Comparison of ENCODE assay signal across 8 cellular contexts in the genomic region with DNA sequence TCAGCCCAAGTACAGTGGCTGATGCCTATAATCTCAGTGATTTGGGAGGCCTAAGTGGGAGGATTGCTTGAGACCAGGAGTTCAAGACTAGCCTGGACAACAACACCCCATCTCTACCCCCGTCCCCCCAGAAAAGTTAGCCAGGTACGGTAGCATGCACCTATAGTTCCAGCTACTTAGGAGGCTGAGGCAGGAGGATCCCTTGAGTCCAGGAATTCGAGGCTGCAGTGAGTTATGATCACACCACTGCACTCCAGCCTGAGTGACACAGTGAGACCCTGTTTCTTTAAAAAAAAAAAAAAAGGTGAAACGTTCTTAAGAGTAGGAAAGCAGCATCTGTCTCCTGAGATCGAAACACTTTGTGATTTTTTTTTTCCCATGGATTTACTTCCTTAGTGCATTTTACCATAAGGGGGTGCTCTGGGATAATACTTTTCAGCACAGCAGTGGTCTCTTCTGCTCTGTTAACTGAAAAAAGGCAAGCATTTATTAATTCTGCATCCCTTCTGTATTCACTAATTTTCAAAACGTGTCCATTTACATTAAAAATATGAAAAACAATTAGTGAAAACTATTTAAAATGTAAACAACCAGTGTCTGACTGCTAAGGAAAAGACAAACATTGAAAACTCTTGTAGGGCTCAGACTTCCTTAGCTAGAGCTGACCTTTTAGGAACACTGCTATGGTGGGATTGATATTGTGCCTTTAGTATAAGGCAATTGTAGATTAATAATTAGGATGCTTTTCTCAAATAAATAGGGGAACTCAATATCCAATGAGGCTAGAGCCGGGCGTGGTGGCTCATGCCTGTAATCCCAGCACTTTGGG. TPM values are rescaled to one million over a fixed set of nuclear protein-coding genes. Genes with fewer than 3 reads are reported as not detected.
DNase-seq lines count a peak whose midpoint lies in the region; ATAC-seq, FAIRE-seq and TF ChIP-seq lines count a peak whose summit lies in the region.

No MANE protein-coding gene starts in this region.

- no peaks in the 10 kb centered on the region for H3K36me3 ChIP-seq in GM23338 (ENCODE audit: insufficient read depth)
- H3K36me3 ChIP-seq in pancreas = no peaks in the 10 kb centered on the region

- TF ChIP-seq CTCF in GM23338 (conservative IDR thresholded peaks at IDR 0.05; ENCODE audit: low read depth in 2 of 2) (peak; percentile 69), epithelial cell of esophagus (IDR thresholded peaks at IDR 0.05; ENCODE audit: insufficient read depth, low read depth, low read length, missing control alignments) (peak; percentile 44), pancreas (IDR thresholded peaks at IDR 0.05) (peak in 2 of 4 donors; percentile 20 to 33)

- H3K4me3 Mint-ChIP-seq in GM23338 = no peak overlapping the region
- no peak overlapping the region for H3K4me3 Mint-ChIP-seq in activated T-helper 17 cell treated with anti-CD3 and anti-CD28 coated beads, Interleukin-2, amount 50 U/mL, for 72 hours

- no peaks in the 10 kb centered on the region for H3F3A ChIP-seq in GM23338 (replicated peaks; ENCODE audit: low read depth)

- peaks cover 13% of the 10 kb centered on the region for H3K4me1 Mint-ChIP-seq in GM23338
- no peaks in the 10 kb centered on the region for H3K4me1 Mint-ChIP-seq in activated T-helper 17 cell treated with anti-CD3 and anti-CD28 coated beads, Interleukin-2, amount 50 U/mL, for 72 hours

- H3K4me3 ChIP-seq in GM23338 (no peak overlapping the region), epithelial cell of esophagus (ENCODE audit: low read length) (no peak overlapping the region), pancreas (no peak overlapping the region)

- DNase-seq in GM23338 (ENCODE audit: low spot score) = peak; percentile 72
- DNase-seq in NCI-H446 treated with DMSO at 0.1 percent for 48 hours (lab: John Stamatoyannopoulos, UW) = peak; percentile 25
- DNase-seq in epithelial cell of esophagus (ENCODE audit: low read depth) = peak; percentile 44
- no peak for DNase-seq in pancreas

- H3K36me3 Mint-ChIP-seq in GM23338 (ENCODE audit: low read depth) = peaks cover 3% of the 10 kb centered on the region; the same call in 1 of the 3 replicates
- H3K36me3 Mint-ChIP-seq in activated T-helper 17 cell treated with anti-CD3 and anti-CD28 coated beads, Interleukin-2, amount 50 U/mL, for 72 hours (ENCODE audit: low read depth) = no peaks in the 10 kb centered on the region

- H3K27me3 Mint-ChIP-seq in GM23338 (ENCODE audit: insufficient read depth, low read depth, poor library complexity) = no peaks in the 10 kb centered on the region
- H3K27me3 Mint-ChIP-seq in activated T-helper 17 cell treated with anti-CD3 and anti-CD28 coated beads, Interleukin-2, amount 50 U/mL, for 72 hours = peaks cover 20% of the 10 kb centered on the region

- H3K9me2 ChIP-seq in GM23338 (ENCODE audit: insufficient read depth) = no peaks in the 10 kb centered on the region

- H3K4me1 ChIP-seq in GM23338 (ENCODE audit: insufficient read depth) (no peaks in the 10 kb centered on the region), pancreas (no peaks in the 10 kb centered on the region)

- H4K20me1 ChIP-seq in GM23338 (replicated peaks; ENCODE audit: insufficient read depth) = no peaks in the 10 kb centered on the region

- H3K27ac ChIP-seq in GM23338 (ENCODE audit: low read depth) (no peak overlapping the region), pancreas (no peak overlapping the region)

- H3K79me2 ChIP-seq in GM23338 (replicated peaks; ENCODE audit: insufficient read depth) = peaks cover 5% of the 10 kb centered on the region; the same call in 1 of the 2 replicates

- H3K27me3 ChIP-seq in GM23338 (ENCODE audit: insufficient read depth) = no peaks in the 10 kb centered on the region
- no peaks in the 10 kb centered on the region for H3K27me3 ChIP-seq in pancreas

- no peak overlapping the region for H3K27ac Mint-ChIP-seq in GM23338
- no peak overlapping the region for H3K27ac Mint-ChIP-seq in activated T-helper 17 cell treated with anti-CD3 and anti-CD28 coated beads, Interleukin-2, amount 50 U/mL, for 72 hours

- no peak overlapping the region for H2AFZ ChIP-seq in GM23338

- no peaks in the 10 kb centered on the region for H3K9me3 ChIP-seq in pancreas

- H3K9me3 Mint-ChIP-seq in GM23338 = no peaks in the 10 kb centered on the region
- no peaks in the 10 kb centered on the region for H3K9me3 Mint-ChIP-seq in activated T-helper 17 cell treated with anti-CD3 and anti-CD28 coated beads, Interleukin-2, amount 50 U/mL, for 72 hours

- intact Hi-C loops in pancreas (cut with DNase I) = no loop called here

- H3K4me2 ChIP-seq in GM23338 = no peak overlapping the region

- FAIRE-seq in pancreas (lab: Jason Lieb, UNC) = no peak

- WGBS in pancreas, 2 donors = 42 to 44% methylated on average over 8 of the region's 8 CpGs

- ATAC-seq in GM23338 (peak; percentile 61), pancreas (peak; percentile 74 to 92 (median 87)), GM21360 (IDR thresholded peaks at IDR 0.05; ENCODE audit: unreplicated experiment) (no peak), HG03442 (IDR thresholded peaks at IDR 0.05; ENCODE audit: unreplicated experiment) (no peak), HG03520 (IDR thresholded peaks at IDR 0.05; ENCODE audit: unreplicated experiment) (no peak)
- no peak for ATAC-seq in activated T-helper 17 cell treated with anti-CD3 and anti-CD28 coated beads, Interleukin-2, amount 50 U/mL, for 72 hours (replicated peaks)

TF ChIP-seq in GM23338, 12 proteins besides CTCF, POLR2A, EP300 and RAD21:
- TF ChIP-seq, protein P1, sequence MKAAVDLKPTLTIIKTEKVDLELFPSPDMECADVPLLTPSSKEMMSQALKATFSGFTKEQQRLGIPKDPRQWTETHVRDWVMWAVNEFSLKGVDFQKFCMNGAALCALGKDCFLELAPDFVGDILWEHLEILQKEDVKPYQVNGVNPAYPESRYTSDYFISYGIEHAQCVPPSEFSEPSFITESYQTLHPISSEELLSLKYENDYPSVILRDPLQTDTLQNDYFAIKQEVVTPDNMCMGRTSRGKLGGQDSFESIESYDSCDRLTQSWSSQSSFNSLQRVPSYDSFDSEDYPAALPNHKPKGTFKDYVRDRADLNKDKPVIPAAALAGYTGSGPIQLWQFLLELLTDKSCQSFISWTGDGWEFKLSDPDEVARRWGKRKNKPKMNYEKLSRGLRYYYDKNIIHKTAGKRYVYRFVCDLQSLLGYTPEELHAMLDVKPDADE (IDR thresholded peaks at IDR 0.05) = no peak
- TF ChIP-seq CREB1 (CRISPR knock-in tag; IDR thresholded peaks at IDR 0.05; ENCODE audit: low read depth) (no peak), ZNF331 (CRISPR knock-in tag; IDR thresholded peaks at IDR 0.05; ENCODE audit: low read depth) (no peak)

RNA-seq across cellular contexts. Expression of a gene that starts 31.2 kb away (rescaled TPM):
- 243 and 248 TPM in 2 replicates for total RNA-seq in GM23338 (2014; rRNA removed; shearing (Covaris generic))
- polyA plus RNA-seq in GM23338 (2016; fragmentation: Nextera tagmentation; extraction: Ambion mirVana) = 193 and 235 TPM in 2 replicates
- 1 to 10 TPM; 2.1 to 4.3 (median 2.4) TPM for total RNA-seq in pancreas
- 1 to 10 TPM; 2.2 to 2.4 TPM for polyA plus RNA-seq in pancreas
- total RNA-seq in activated T-helper 17 cell treated with anti-CD3 and anti-CD28 coated beads, Interleukin-2, amount 50 U/mL, for 72 hours = under 1 TPM; 0.82 to 0.93 TPM

Comparison
In these comparisons a context has a peak if more than half of its experiments do, and no peak if none do; other contexts are left out.
1. ATAC-seq: peak in GM23338 (single experiment) and pancreas (4 of 4); none in GM21360 (single experiment), HG03442 (single experiment), activated T-helper 17 cell treated with anti-CD3 and anti-CD28 coated beads, Interleukin-2, amount 50 U/mL, for 72 hours (single experiment) and HG03520 (single experiment).
2. DNase-seq: peak in GM23338 (single experiment), NCI-H446 treated with DMSO at 0.1 percent for 48 hours (single experiment) and epithelial cell of esophagus (single experiment); none in pancreas (0 of 6).
3. RNA of a gene that starts 31.2 kb away (total RNA-seq): 243 to 248 TPM in GM23338; 2.1 to 4.3 TPM in pancreas and 0.82 to 0.93 TPM in activated T-helper 17 cell treated with anti-CD3 and anti-CD28 coated beads, Interleukin-2, amount 50 U/mL, for 72 hours; every median in the first group is over 10 times any median in the second.